ENCODE assay signal across 8 cellular contexts in genomic region chr3:122563717-122564025, GRCh38. TPM values are rescaled to one million over a fixed set of nuclear protein-coding genes. Genes with fewer than 3 reads are reported as not detected.
A peak's percentile ranks its signal among the peaks of the same experiment; 100 is the strongest.
DNase-seq lines count a peak whose midpoint lies in the region; ATAC-seq and TF ChIP-seq lines count a peak whose summit lies in the region.

No MANE protein-coding gene starts in this region.

- H3K36me3 Mint-ChIP-seq in activated CD4-positive, alpha-beta memory T cell treated with anti-CD3 and anti-CD28 coated beads, Interleukin-2, amount 10 ng/mL, durations not matched to agents 7 days and 5 days (ENCODE audit: low read depth), result peaks cover 83% of the 10 kb centered on the region

- H3K27me3 Mint-ChIP-seq in activated CD4-positive, alpha-beta memory T cell treated with anti-CD3 and anti-CD28 coated beads, Interleukin-2, amount 10 ng/mL, durations not matched to agents 7 days and 5 days, result no peaks in the 10 kb centered on the region

- peak overlapping the region; percentile 98 for H3K27ac Mint-ChIP-seq in activated CD4-positive, alpha-beta memory T cell treated with anti-CD3 and anti-CD28 coated beads, Interleukin-2, amount 10 ng/mL, durations not matched to agents 7 days and 5 days

- POLR2A ChIA-PET in activated CD4-positive, alpha-beta memory T cell treated with anti-CD3 and anti-CD28 coated beads, Interleukin-2, amount 10 ng/mL, durations not matched to agents 7 days and 5 days (lab: Charles Lee), result interaction anchor here (1.0 to 13.4 kb wide), 21 partner anchors 11 to 1018 kb away, joined by 3 to 228 read pairs (median 7); partner anchors contain the start of genes FAM162A, HCLS1, HSPBAP1 and KPNA1

- H2AFZ ChIP-seq in parathyroid adenoma, result peak overlapping the region; percentile 96

- H3K27me3 ChIP-seq in parathyroid adenoma (ENCODE audit: control insufficient read depth, insufficient read depth, low read length), result no peaks in the 10 kb centered on the region

- H3K27ac ChIP-seq in parathyroid adenoma, result peak overlapping the region; percentile 96

- peak overlapping the region; percentile 82 for H3K9ac ChIP-seq in parathyroid adenoma

- ATAC-seq in HG02981 (IDR thresholded peaks at IDR 0.05; ENCODE audit: unreplicated experiment) (peak; percentile 10), GM19324 (IDR thresholded peaks at IDR 0.05; ENCODE audit: low FRiP score, unreplicated experiment) (no peak)

- no peaks in the 10 kb centered on the region for H3K36me3 ChIP-seq in parathyroid adenoma (ENCODE audit: control insufficient read depth, insufficient read depth, low read length)

- H3K4me1 Mint-ChIP-seq in activated CD4-positive, alpha-beta memory T cell treated with anti-CD3 and anti-CD28 coated beads, Interleukin-2, amount 10 ng/mL, durations not matched to agents 7 days and 5 days, result peaks cover 73% of the 10 kb centered on the region

- DNase-seq in Daoy (ENCODE audit: low read depth) (peak; percentile 25), fibroblast of villous mesenchyme (ENCODE audit: low read depth) (peak; percentile 30), NCI-H2081 treated with DMSO at 0.1 percent for 48 hours (lab: John Stamatoyannopoulos, UW) (no peak), Ammon's horn (ENCODE audit: low spot score) (no peak)
- DNase-seq in activated CD4-positive, alpha-beta memory T cell treated with anti-CD3 and anti-CD28 coated beads, Interleukin-2, amount 10 ng/mL, durations not matched to agents 7 days and 5 days, result peak; percentile 30

- H3K4me3 ChIP-seq in fibroblast of villous mesenchyme (ENCODE audit: low read depth, low read length) (peak overlapping the region; percentile 87), parathyroid adenoma (ENCODE audit: low read depth, low read length) (peak overlapping the region; percentile 84)

- H3K9me3 ChIP-seq in parathyroid adenoma (ENCODE audit: control insufficient read depth, low read length), result no peaks in the 10 kb centered on the region

- TF ChIP-seq CTCF in fibroblast of villous mesenchyme (IDR thresholded peaks at IDR 0.05; ENCODE audit: insufficient read depth, low read depth, low read length) (no peak), parathyroid adenoma (IDR thresholded peaks at IDR 0.05) (no peak)

- CTCF ChIA-PET in activated CD4-positive, alpha-beta memory T cell treated with anti-CD3 and anti-CD28 coated beads, Interleukin-2, amount 10 ng/mL, durations not matched to agents 7 days and 5 days (lab: Charles Lee), result interaction anchor here (1.0 to 12.3 kb wide), 6 partner anchors 11 to 1018 kb away, joined by 3 to 206 read pairs (median 4); partner anchors contain the start of genes FAM162A, PARP14 and POLQ

- peak overlapping the region; percentile 84 for H3K4me2 ChIP-seq in parathyroid adenoma (ENCODE audit: low read length)

- H3K4me1 ChIP-seq in parathyroid adenoma, result peaks cover 14% of the 10 kb centered on the region

- H3K9me3 Mint-ChIP-seq in activated CD4-positive, alpha-beta memory T cell treated with anti-CD3 and anti-CD28 coated beads, Interleukin-2, amount 10 ng/mL, durations not matched to agents 7 days and 5 days, result no peaks in the 10 kb centered on the region

- peaks cover 6% of the 10 kb centered on the region for H3K79me2 ChIP-seq in parathyroid adenoma

- peak overlapping the region; percentile 98 for H3K4me3 Mint-ChIP-seq in activated CD4-positive, alpha-beta memory T cell treated with anti-CD3 and anti-CD28 coated beads, Interleukin-2, amount 10 ng/mL, durations not matched to agents 7 days and 5 days

RNA-seq across cellular contexts. Expression of gene PARP9, which starts 0.4 kb away (rescaled TPM):
- 11.9 and 26.3 TPM in 2 replicates for total RNA-seq in Daoy (2014; rRNA removed; shearing (Covaris generic))
- 100 to 1,000 TPM; 151 to 157 TPM for total RNA-seq in activated CD4-positive, alpha-beta memory T cell treated with anti-CD3 and anti-CD28 coated beads, Interleukin-2, amount 10 ng/mL, durations not matched to agents 7 days and 5 days
- total RNA-seq in fibroblast of villous mesenchyme, result 21.3 and 34.5 TPM in 2 replicates

RNA-seq across cellular contexts. Expression of gene DTX3L, which starts 0.5 kb away (rescaled TPM):
- total RNA-seq in Daoy (2014; rRNA removed; shearing (Covaris generic)), result 13.7 and 14.7 TPM in 2 replicates
- 100 to 1,000 TPM; 135 to 144 TPM for total RNA-seq in activated CD4-positive, alpha-beta memory T cell treated with anti-CD3 and anti-CD28 coated beads, Interleukin-2, amount 10 ng/mL, durations not matched to agents 7 days and 5 days
- total RNA-seq in fibroblast of villous mesenchyme, result 25.1 and 36.7 TPM in 2 replicates

RNA-seq across cellular contexts. Expression of gene PARP15, which starts 13.8 kb away (rescaled TPM):
- under 0.01 TPM in 1 of 2 replicates, not detected in the other for total RNA-seq in Daoy (2014; rRNA removed; shearing (Covaris generic))
- total RNA-seq in activated CD4-positive, alpha-beta memory T cell treated with anti-CD3 and anti-CD28 coated beads, Interleukin-2, amount 10 ng/mL, durations not matched to agents 7 days and 5 days, result 10 to 100 TPM; 47.2 to 48.2 TPM
- total RNA-seq in fibroblast of villous mesenchyme, result under 0.01 TPM in 2 replicates

RNA-seq across cellular contexts. Expression of gene KPNA1, which starts 48.9 kb away (rescaled TPM):
- total RNA-seq in Daoy (2014; rRNA removed; shearing (Covaris generic)), result 21.5 and 32.1 TPM in 2 replicates
- total RNA-seq in activated CD4-positive, alpha-beta memory T cell treated with anti-CD3 and anti-CD28 coated beads, Interleukin-2, amount 10 ng/mL, durations not matched to agents 7 days and 5 days, result 10 to 100 TPM; 41.8 to 45.8 TPM
- total RNA-seq in fibroblast of villous mesenchyme, result 32.2 and 44.0 TPM in 2 replicates

Comparison
In these comparisons a context has a peak if more than half of its experiments do, and no peak if none do; other contexts are left out.
1. DNase-seq: peak in Daoy (single experiment), activated CD4-positive, alpha-beta memory T cell treated with anti-CD3 and anti-CD28 coated beads, Interleukin-2, amount 10 ng/mL, durations not matched to agents 7 days and 5 days (single experiment) and fibroblast of villous mesenchyme (single experiment); none in NCI-H2081 treated with DMSO at 0.1 percent for 48 hours (single experiment) and Ammon's horn (single experiment).
2. RNA of gene PARP15, which starts 13.8 kb away (total RNA-seq): 47.2 to 48.2 TPM in activated CD4-positive, alpha-beta memory T cell treated with anti-CD3 and anti-CD28 coated beads, Interleukin-2, amount 10 ng/mL, durations not matched to agents 7 days and 5 days; under 0.01 TPM in Daoy and under 0.01 TPM in fibroblast of villous mesenchyme; every median in the first group is over 10 times any median in the second.